Comparison of ENCODE assay signal across 15 cellular contexts in genomic region chr19:18969953-18970659, GRCh38. TPM values are rescaled to one million over a fixed set of nuclear protein-coding genes. Genes with fewer than 3 reads are reported as not detected.
A peak's percentile ranks its signal among the peaks of the same experiment; 100 is the strongest.
DNase-seq lines count a peak whose midpoint lies in the region; ATAC-seq and TF ChIP-seq lines count a peak whose summit lies in the region.
"Had no signal": no experiment of that assay in that cellular context is flagged by ENCODE, and none has a peak within 500 bp of the region (broad histone marks: within the 10 kb centered on the region; RNA-seq: fewer than 3 reads in every experiment).

No MANE protein-coding gene starts in this region.

- ATAC-seq in SK-N-SH treated with all-trans-retinoic acid at 6 μM for 48 hours (peak; percentile 42), GM18870 (IDR thresholded peaks at IDR 0.05; ENCODE audit: unreplicated experiment) (no peak), GM19395 (IDR thresholded peaks at IDR 0.05; ENCODE audit: unreplicated experiment) (no peak), HG03108 (IDR thresholded peaks at IDR 0.05; ENCODE audit: unreplicated experiment) (no peak)
- ATAC-seq: stimulated activated naive CD8-positive, alpha-beta T cell treated with anti-CD3 and anti-CD28 coated beads, Interleukin-15, amount 100 ng/mL, for 72 hours; T-helper 17 cell had no signal

- H3K9me3 ChIP-seq in fibroblast of lung (ENCODE audit: control insufficient read depth, insufficient read depth, low read depth, low read length) (no peaks in the 10 kb centered on the region), subcutaneous abdominal adipose tissue (ENCODE audit: control insufficient read depth in 5 of 5, low read length in 5 of 5) (no peaks in the 10 kb centered on the region)

- TF ChIP-seq CTCF in fibroblast of lung (conservative IDR thresholded peaks at IDR 0.05 in 1 of 2, IDR thresholded peaks at IDR 0.05 in 1 of 2; ENCODE audit: low read depth in 1 of 2, low read length in 2 of 2), result no peak

- no peak overlapping the region for H3K9ac ChIP-seq in fibroblast of lung (ENCODE audit: insufficient read depth, low read length)
- H3K9ac ChIP-seq in subcutaneous abdominal adipose tissue (ENCODE audit: low read length in 5 of 5), result no peak overlapping the region
- H3K9ac ChIP-seq: KMS-11 had no signal

- no peak overlapping the region for H2AFZ ChIP-seq in fibroblast of lung (ENCODE audit: low read length)

- H3K79me2 ChIP-seq in fibroblast of lung (ENCODE audit: control insufficient read depth, insufficient read depth, low read length), result no peaks in the 10 kb centered on the region

- peak overlapping the region; percentile 25 for H3K4me2 ChIP-seq in fibroblast of lung (ENCODE audit: extremely low read depth, insufficient read depth, low read length)
- H3K4me2 ChIP-seq: KMS-11 had no signal

- no peak overlapping the region for H3K4me3 ChIP-seq in fibroblast of lung (replicated peaks in 1 of 4; ENCODE audit: control extremely low read depth in 1 of 4, insufficient read depth in 1 of 4, low read depth in 3 of 4, low read length in 4 of 4)
- no peak overlapping the region for H3K4me3 ChIP-seq in subcutaneous abdominal adipose tissue (ENCODE audit: low read depth in 1 of 5, low read length in 5 of 5)

- H3K4me1 ChIP-seq in fibroblast of lung (ENCODE audit: control insufficient read depth, extremely low read depth, insufficient read depth, low read length) (peaks cover 11% of the 10 kb centered on the region), subcutaneous abdominal adipose tissue (ENCODE audit: control insufficient read depth in 5 of 5, insufficient read depth in 5 of 5, low read length in 5 of 5) (peaks cover 3 to 28% (median 26%) of the 10 kb centered on the region in 5 donors)

- peak overlapping the region; percentile 63 for H3K27ac ChIP-seq in fibroblast of lung (ENCODE audit: insufficient read depth, low read length)
- peak overlapping the region; percentile 50 for H3K27ac ChIP-seq in subcutaneous abdominal adipose tissue (ENCODE audit: low read depth, low read length)
- H3K27ac ChIP-seq: KMS-11 had no signal

- no peaks in the 10 kb centered on the region for H4K20me1 ChIP-seq in fibroblast of lung (ENCODE audit: control insufficient read depth, extremely low read depth, insufficient read depth, low read length)

- peak; percentile 26 for DNase-seq in LHCN-M2 (ENCODE audit: low read depth)
- DNase-seq in fibroblast of lung (ENCODE audit: low read depth in 2 of 2), result no peak
- no peak for DNase-seq in NCI-H2227 treated with DMSO at 0.1 percent for 48 hours (lab: John Stamatoyannopoulos, UW)
- DNase-seq: activated naive CD4-positive, alpha-beta T cell treated with anti-CD3 and anti-CD28 coated beads, Interleukin-2, amount 50 U/mL, for 16 hours; CD8-positive, alpha-beta memory T cell; effector CD8-positive, alpha-beta T cell; NCI-H1694; stimulated activated naive CD8-positive, alpha-beta T cell treated with anti-CD3 and anti-CD28 coated beads, Interleukin-15, amount 100 ng/mL, for 72 hours; T-helper 17 cell had no signal

- H3K36me3 ChIP-seq in fibroblast of lung (ENCODE audit: control insufficient read depth, insufficient read depth, low read length) (no peaks in the 10 kb centered on the region), subcutaneous abdominal adipose tissue (ENCODE audit: control insufficient read depth in 5 of 5, insufficient read depth in 5 of 5, low read length in 5 of 5) (no peaks in the 10 kb centered on the region)

- no peaks in the 10 kb centered on the region for H3K27me3 ChIP-seq in fibroblast of lung (ENCODE audit: control insufficient read depth, insufficient read depth, low read length)
- no peaks in the 10 kb centered on the region for H3K27me3 ChIP-seq in subcutaneous abdominal adipose tissue (ENCODE audit: control insufficient read depth in 5 of 5, insufficient read depth in 4 of 5, low read length in 5 of 5)

TF ChIP-seq in SK-N-SH treated with all-trans-retinoic acid at 6 μM for 48 hours, 23 proteins besides CTCF, POLR2A, EP300 and RAD21:
- TF ChIP-seq RARB (CRISPR knock-in tag; IDR thresholded peaks at IDR 0.05), result no peak

RNA-seq across cellular contexts. Expression of gene HOMER3, which starts 29.1 kb away (rescaled TPM):
- total RNA-seq in LHCN-M2 (2014; rRNA removed), result 154 and 188 TPM in 2 replicates
- polyA plus RNA-seq in LHCN-M2 (2012), result 105 TPM
- 60.1 and 70.2 TPM in 2 replicates for total RNA-seq in fibroblast of lung
- 23.7 and 35.7 TPM in 2 replicates for polyA plus RNA-seq in fibroblast of lung
- 42.2 and 76.5 TPM in 2 replicates for polyA plus RNA-seq in fibroblast of lung (2012)
- polyA minus RNA-seq in fibroblast of lung (ENCODE audit: low replicate concordance), result 43.6 and 45.5 TPM in 2 replicates

RNA-seq across cellular contexts. Expression of gene DDX49, which starts 50.6 kb away (rescaled TPM):
- total RNA-seq in LHCN-M2 (2014; rRNA removed) (49.8 and 57.6 TPM in 2 replicates), fibroblast of lung (55.7 and 56.3 TPM in 2 replicates)
- 40.2 TPM for polyA plus RNA-seq in LHCN-M2 (2012)
- 25.3 and 30.4 TPM in 2 replicates for polyA plus RNA-seq in fibroblast of lung
- 28.6 and 39.6 TPM in 2 replicates for polyA plus RNA-seq in fibroblast of lung (2012)
- 54.3 and 65.8 TPM in 2 replicates for polyA minus RNA-seq in fibroblast of lung (ENCODE audit: low replicate concordance)

RNA-seq across cellular contexts. Expression of gene COPE, which starts 50.9 kb away (rescaled TPM):
- total RNA-seq in LHCN-M2 (2014; rRNA removed), result 375 and 380 TPM in 2 replicates
- 332 TPM for polyA plus RNA-seq in LHCN-M2 (2012)
- total RNA-seq in fibroblast of lung, result 120 and 182 TPM in 2 replicates
- polyA plus RNA-seq in fibroblast of lung, result 146 and 159 TPM in 2 replicates
- polyA plus RNA-seq in fibroblast of lung (2012), result 218 and 273 TPM in 2 replicates
- polyA minus RNA-seq in fibroblast of lung (ENCODE audit: low replicate concordance), result 127 and 172 TPM in 2 replicates
